In the genomic region with DNA sequence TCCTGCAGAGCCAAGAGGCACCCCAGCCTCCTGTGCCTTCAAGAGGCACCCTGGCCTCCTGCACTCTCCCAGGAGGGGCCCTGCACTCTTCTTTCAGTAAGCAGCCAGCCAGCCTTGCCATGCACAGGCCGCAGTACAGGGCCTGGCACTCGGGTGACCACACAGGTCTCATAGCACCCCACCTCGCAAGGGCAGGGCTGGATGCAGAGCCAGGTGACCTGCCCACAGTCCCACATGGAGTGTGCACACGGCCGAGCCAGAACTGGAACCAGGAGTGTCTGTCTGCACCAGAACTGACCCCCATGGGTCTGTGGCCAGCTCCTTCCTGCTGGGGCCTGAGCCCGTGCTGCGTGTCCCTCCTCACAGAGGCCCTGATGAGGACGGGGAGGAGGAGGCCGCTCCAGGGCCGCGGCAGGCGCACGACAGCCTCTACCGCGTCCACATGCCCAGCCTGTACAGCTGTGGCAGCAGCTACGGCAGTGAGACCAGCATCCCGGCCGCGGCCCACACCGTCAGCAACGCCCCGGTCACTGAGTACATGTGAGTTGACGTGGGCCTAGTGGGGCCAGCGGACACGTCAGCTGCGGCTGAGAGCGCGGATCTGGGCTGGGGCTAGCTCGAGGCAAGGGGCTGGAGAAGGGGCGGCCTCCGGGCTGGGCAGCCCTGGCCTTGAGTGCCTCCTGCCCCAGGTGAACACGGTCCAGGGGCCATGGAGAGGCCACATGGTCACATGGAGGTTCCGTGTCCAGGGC, we compare ENCODE assay signal across 31 cellular contexts. TPM values are rescaled to one million over a fixed set of nuclear protein-coding genes. Genes with fewer than 3 reads are reported as not detected.
"Had no signal": no experiment of that assay in that cellular context is flagged by ENCODE, and none has a peak within 500 bp of the region (broad histone marks: within the 10 kb centered on the region; RNA-seq: fewer than 3 reads in every experiment).

No MANE protein-coding gene starts in this region.

- H3K27ac ChIP-seq: colonic mucosa, esophagus muscularis mucosa, foreskin keratinocyte, gastroesophageal sphincter, heart left ventricle, hepatocyte, neural progenitor cell, prostate gland, right atrium auricular region, skin epidermis, spleen, thoracic aorta, tibial nerve, upper lobe of left lung, uterus had no signal

- H3K27me3 Mint-ChIP-seq: dendritic cell treated with granulocyte-macrophage colony-stimulating factor and Interleukin-4, amounts not matched to agents 40 ng/mL and 50 ng/mL, for 4 days; naive thymus-derived CD4-positive, alpha-beta T cell; stimulated activated naive B cell treated with anti-CD40 and anti-IgM and Interleukin-4, amounts not matched to agents 10 μg/mL and 1 μg/mL and 100 μg/mL, for 72 hours; stimulated activated naive CD8-positive, alpha-beta T cell treated with anti-CD3 and anti-CD28 coated beads, Interleukin-15, Interleukin-2, amounts not matched to agents 100 ng/mL and 50 ng/mL, for 24 hours had no signal

- DNase-seq: colonic mucosa; effector CD8-positive, alpha-beta T cell; endodermal cell; foreskin keratinocyte; immature natural killer cell; islet precursor cell; mesendoderm; midbrain; naive thymus-derived CD4-positive, alpha-beta T cell; nucleus accumbens; spleen; stimulated activated CD4-positive, alpha-beta T cell treated with anti-CD3 and anti-CD28 coated beads, Interleukin-15, amount 100 ng/mL, for 24 hours; stimulated activated CD4-positive, alpha-beta T cell treated with anti-CD3 and anti-CD28 coated beads, Interleukin-2, amount 100 ng/mL, for 48 hours; stimulated activated naive B cell treated with anti-CD40 and anti-IgM and Interleukin-4, amounts not matched to agents 10 μg/mL and 1 μg/mL and 100 μg/mL, for 72 hours; uterus had no signal

- H3K9me3 Mint-ChIP-seq: dendritic cell treated with granulocyte-macrophage colony-stimulating factor and Interleukin-4, amounts not matched to agents 40 ng/mL and 50 ng/mL, for 4 days; endodermal cell; immature natural killer cell; nephron; neural progenitor cell; stimulated activated naive B cell treated with anti-CD40 and anti-IgM and Interleukin-4, amounts not matched to agents 10 μg/mL and 1 μg/mL and 100 μg/mL, for 72 hours; stimulated activated naive CD8-positive, alpha-beta T cell treated with anti-CD3 and anti-CD28 coated beads, Interleukin-15, Interleukin-2, amounts not matched to agents 100 ng/mL and 50 ng/mL, for 24 hours had no signal

- ATAC-seq: foreskin keratinocyte; gastroesophageal sphincter; heart left ventricle; naive thymus-derived CD4-positive, alpha-beta T cell; stimulated activated naive B cell treated with anti-CD40 and anti-IgM and Interleukin-4, amounts not matched to agents 10 μg/mL and 1 μg/mL and 100 μg/mL, for 72 hours had no signal

- H3K27ac Mint-ChIP-seq: dendritic cell treated with granulocyte-macrophage colony-stimulating factor and Interleukin-4, amounts not matched to agents 40 ng/mL and 50 ng/mL, for 4 days; endodermal cell; naive thymus-derived CD4-positive, alpha-beta T cell; nephron; stimulated activated naive B cell treated with anti-CD40 and anti-IgM and Interleukin-4, amounts not matched to agents 10 μg/mL and 1 μg/mL and 100 μg/mL, for 72 hours; stimulated activated naive CD8-positive, alpha-beta T cell treated with anti-CD3 and anti-CD28 coated beads, Interleukin-15, Interleukin-2, amounts not matched to agents 100 ng/mL and 50 ng/mL, for 24 hours had no signal

- H3K4me3 Mint-ChIP-seq: dendritic cell treated with granulocyte-macrophage colony-stimulating factor and Interleukin-4, amounts not matched to agents 40 ng/mL and 50 ng/mL, for 4 days; endodermal cell; immature natural killer cell; naive thymus-derived CD4-positive, alpha-beta T cell; nephron; neural progenitor cell; stimulated activated naive B cell treated with anti-CD40 and anti-IgM and Interleukin-4, amounts not matched to agents 10 μg/mL and 1 μg/mL and 100 μg/mL, for 72 hours; stimulated activated naive CD8-positive, alpha-beta T cell treated with anti-CD3 and anti-CD28 coated beads, Interleukin-15, Interleukin-2, amounts not matched to agents 100 ng/mL and 50 ng/mL, for 24 hours had no signal

- H3K4me3 ChIP-seq: colonic mucosa, esophagus muscularis mucosa, gastroesophageal sphincter, heart left ventricle, hepatocyte, lung, neural progenitor cell, prostate gland, right atrium auricular region, skin epidermis, spleen, thoracic aorta, tibial nerve, upper lobe of left lung, uterus had no signal

- H3K27me3 ChIP-seq: colonic mucosa, esophagus muscularis mucosa, gastroesophageal sphincter, heart left ventricle, hepatocyte, neural progenitor cell, right atrium auricular region, spleen, tibial nerve, upper lobe of left lung, uterus had no signal

- H3K79me2 ChIP-seq: hepatocyte had no signal

- FAIRE-seq: endothelial cell of umbilical vein had no signal

- H3K4me1 Mint-ChIP-seq: endodermal cell, nephron, neural progenitor cell had no signal

- H3K4me2 ChIP-seq: hepatocyte, neural progenitor cell had no signal

- H3K4me1 ChIP-seq: colonic mucosa, foreskin keratinocyte, neural progenitor cell, prostate gland, uterus had no signal

- H3K36me3 ChIP-seq: colonic mucosa, neural progenitor cell, prostate gland, uterus had no signal

- H2AFZ ChIP-seq: hepatocyte, neural progenitor cell had no signal

- H3K9ac ChIP-seq: neural progenitor cell had no signal

- H3K9me3 ChIP-seq: colonic mucosa, esophagus muscularis mucosa, gastroesophageal sphincter, heart left ventricle, prostate gland, right atrium auricular region, spleen, thoracic aorta, tibial nerve, upper lobe of left lung, uterus had no signal

RNA-seq across cellular contexts. Expression of a gene that starts 29.9 kb away (rescaled TPM):
- total RNA-seq: endothelial cell of umbilical vein, foreskin keratinocyte, hepatocyte had no signal
- polyA plus RNA-seq: endothelial cell of umbilical vein, foreskin keratinocyte had no signal
